11 cellular contexts compared by ENCODE assay signal in the genomic region with DNA sequence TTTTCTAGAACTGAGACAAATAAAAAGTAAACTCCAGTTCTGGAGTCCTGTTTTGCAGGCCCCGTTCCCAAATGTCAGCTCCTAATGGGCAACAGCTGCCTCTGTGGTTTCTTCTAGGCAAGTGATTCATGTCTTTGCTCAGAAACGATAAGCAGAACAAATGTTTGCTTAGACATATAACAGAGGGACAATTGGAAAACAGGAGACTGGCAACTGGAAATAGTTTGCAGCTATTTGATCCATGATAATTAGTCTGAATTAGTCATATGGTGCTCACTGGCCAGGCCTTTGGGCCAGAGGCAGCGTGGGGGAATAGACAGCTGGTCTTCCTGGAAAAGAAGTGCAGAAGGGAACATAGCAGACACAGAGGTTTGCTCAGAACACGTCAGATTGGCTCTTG. TPM values are rescaled to one million over a fixed set of nuclear protein-coding genes. Genes with fewer than 3 reads are reported as not detected.
DNase-seq lines count a peak whose midpoint lies in the region; ATAC-seq and TF ChIP-seq lines count a peak whose summit lies in the region.
"Had no signal": no experiment of that assay in that cellular context is flagged by ENCODE, and none has a peak within 500 bp of the region (broad histone marks: within the 10 kb centered on the region; RNA-seq: fewer than 3 reads in every experiment).

No MANE protein-coding gene starts in this region.

- no peak overlapping the region for H3K4me3 Mint-ChIP-seq in nephron progenitor cell

- CTCF ChIA-PET in AG04449 (lab: Yijun Ruan, JAX) = no interaction called here

- ATAC-seq in GM21423 (IDR thresholded peaks at IDR 0.05; ENCODE audit: unreplicated experiment) = no peak
- ATAC-seq in HG03175 (IDR thresholded peaks at IDR 0.05; ENCODE audit: unreplicated experiment) = no peak

- no peaks in the 10 kb centered on the region for H3K27me3 Mint-ChIP-seq in nephron progenitor cell (ENCODE audit: low read depth, poor library complexity)

- H3K27ac ChIP-seq in mesodermal cell (ENCODE audit: low read depth, low read length, severe bottlenecking) = peak overlapping the region; percentile 43
- H3K27ac ChIP-seq: BLaER1 had no signal

- H3K4me3 ChIP-seq in AG04449 (ENCODE audit: low read depth, low read length) (no peak overlapping the region), MG63 (no peak overlapping the region), cardiac fibroblast (replicated peaks in 1 of 2; ENCODE audit: low read depth in 2 of 2, low read length in 2 of 2) (no peak overlapping the region), mesodermal cell (ENCODE audit: extremely low read depth, insufficient read depth, low read length, poor library complexity, severe bottlenecking) (no peak overlapping the region)
- H3K4me3 ChIP-seq: BLaER1 had no signal

- H3K36me3 ChIP-seq in MG63 (no peaks in the 10 kb centered on the region), mesodermal cell (ENCODE audit: control insufficient read depth, insufficient read depth, low read length) (no peaks in the 10 kb centered on the region)
- H3K36me3 ChIP-seq: BLaER1 had no signal

- POLR2A ChIA-PET in AG04449 (lab: Yijun Ruan, JAX) = interaction anchor here (0.9 to 1.1 kb wide), 3 partner anchors 27 to 38 kb away, joined by 3 to 5 read pairs (median 4); partner anchors contain the start of gene TSHZ3

- no peaks in the 10 kb centered on the region for H3K4me1 ChIP-seq in mesodermal cell (ENCODE audit: control insufficient read depth, insufficient read depth, low read length, poor library complexity, severe bottlenecking)
- H3K4me1 ChIP-seq: BLaER1 had no signal

- 77 to 86% methylated on average over 4 of the region's 4 CpGs for WGBS in mesodermal cell (ENCODE audit: insufficient coverage in 2 of 2), 2 experiments

- no peaks in the 10 kb centered on the region for H3K4me1 Mint-ChIP-seq in nephron progenitor cell

- H3K36me3 Mint-ChIP-seq in nephron progenitor cell (ENCODE audit: low read depth) = no peaks in the 10 kb centered on the region

- no peaks in the 10 kb centered on the region for H3K27me3 ChIP-seq in MG63
- H3K27me3 ChIP-seq: BLaER1 had no signal

- DNase-seq in AG04449 (ENCODE audit: low read depth, low spot score) = peak; percentile 81
- DNase-seq in MG63 = peak; percentile 82
- peak; percentile 94 to 95 for DNase-seq in cardiac fibroblast (ENCODE audit: low read depth in 2 of 2)
- no peak for DNase-seq in HPDE6-E6E7 (ENCODE audit: extremely low spot score)
- DNase-seq in nephron progenitor cell = no peak
- DNase-seq: dermis blood vessel endothelial cell; stimulated activated CD4-positive, alpha-beta T cell treated with anti-CD3 and anti-CD28 coated beads, Interleukin-12 subunit alpha, Interleukin-12 subunit beta, amount 100 ng/mL, for 4 hours had no signal

- H3K9me3 Mint-ChIP-seq in nephron progenitor cell = peaks cover 7% of the 10 kb centered on the region

- TF ChIP-seq CTCF in AG04449 (IDR thresholded peaks at IDR 0.05; ENCODE audit: insufficient read depth, low read length, missing control alignments) (no peak), cardiac fibroblast (IDR thresholded peaks at IDR 0.05; ENCODE audit: low read depth, low read length) (no peak), nephron progenitor cell (IDR thresholded peaks at IDR 0.05) (no peak)

- no peaks in the 10 kb centered on the region for H3K9me3 ChIP-seq in MG63
- no peaks in the 10 kb centered on the region for H3K9me3 ChIP-seq in mesodermal cell (ENCODE audit: control insufficient read depth, low read length)
- H3K9me3 ChIP-seq: BLaER1 had no signal

- no peak overlapping the region for H3K27ac Mint-ChIP-seq in nephron progenitor cell

RNA-seq across cellular contexts. Expression of gene TSHZ3, which starts 29.2 kb away (rescaled TPM):
- total RNA-seq in MG63 (2014; rRNA removed; shearing (Covaris generic); ENCODE audit: low replicate concordance) = 2.2 and 2.6 TPM in 2 replicates
- polyA plus RNA-seq in mesodermal cell (2013, experiment 1 of 2) = 6.4 TPM
- polyA plus RNA-seq in mesodermal cell (2013, experiment 2 of 2) = 6.7 TPM

Comparison
In these comparisons a context has a peak if more than half of its experiments do, and no peak if none do; other contexts are left out.
1. DNase-seq: peak in AG04449 (single experiment), MG63 (single experiment) and cardiac fibroblast (2 of 2); none in HPDE6-E6E7 (single experiment) and nephron progenitor cell (single experiment).